16 cellular contexts compared by ENCODE assay signal in genomic region chr15:89406218-89406716, GRCh38.
DNase-seq lines count a peak whose midpoint lies in the region; ATAC-seq, FAIRE-seq and TF ChIP-seq lines count a peak whose summit lies in the region.
"Had no signal": no experiment of that assay in that cellular context is flagged by ENCODE, and none has a peak within 500 bp of the region (broad histone marks: within the 10 kb centered on the region; RNA-seq: fewer than 3 reads in every experiment).

No MANE protein-coding gene starts in this region.

- no peaks in the 10 kb centered on the region for H3K36me3 ChIP-seq in CD4-positive, CD25-positive, alpha-beta regulatory T cell (ENCODE audit: control insufficient read depth, insufficient read depth, low read length)
- H3K36me3 ChIP-seq in endothelial cell of umbilical vein (ENCODE audit: control insufficient read depth in 2 of 2, extremely low read depth in 1 of 2, insufficient read depth in 2 of 2, low read length in 2 of 2) (no peaks in the 10 kb centered on the region), psoas muscle (ENCODE audit: insufficient read depth in 1 of 2, low read depth in 1 of 2) (no peaks in the 10 kb centered on the region)
- H3K36me3 ChIP-seq: colonic mucosa, MG63, tibial artery had no signal

- peaks cover 5 to 49% (median 24%) of the 10 kb centered on the region in 4 donors for H3K4me1 Mint-ChIP-seq in CD4-positive, CD25-positive, alpha-beta regulatory T cell
- H3K4me1 Mint-ChIP-seq in HFFc6 (ENCODE audit: low read depth): peaks cover 35% of the 10 kb centered on the region

- H3K4me3 Mint-ChIP-seq in CD4-positive, CD25-positive, alpha-beta regulatory T cell: peak overlapping the region; percentile 44 to 64 (median 58)
- peak overlapping the region; percentile 78 for H3K4me3 Mint-ChIP-seq in HFFc6

- H3K4me2 ChIP-seq in endothelial cell of umbilical vein (ENCODE audit: insufficient read depth, low read length): no peak overlapping the region
- H3K4me2 ChIP-seq: SK-N-SH had no signal

- peaks cover 57% of the 10 kb centered on the region for H3K27me3 ChIP-seq in CD4-positive, CD25-positive, alpha-beta regulatory T cell (ENCODE audit: control insufficient read depth, insufficient read depth, low read length)
- H3K27me3 ChIP-seq in endothelial cell of umbilical vein (ENCODE audit: control insufficient read depth in 2 of 2, insufficient read depth in 2 of 2, low read length in 2 of 2): peaks cover 96 to 100% of the 10 kb centered on the region in 2 experiments
- peaks cover 0 to 97% (median 49%) of the 10 kb centered on the region in 3 donors for H3K27me3 ChIP-seq in psoas muscle (ENCODE audit: insufficient read depth in 3 of 3, low read length in 2 of 3)
- H3K27me3 ChIP-seq: MG63 had no signal

- no peak for FAIRE-seq in endothelial cell of umbilical vein (lab: Jason Lieb, UNC)

- H3K36me3 Mint-ChIP-seq in CD4-positive, CD25-positive, alpha-beta regulatory T cell: no peaks in the 10 kb centered on the region
- no peaks in the 10 kb centered on the region for H3K36me3 Mint-ChIP-seq in HFFc6 (ENCODE audit: low read depth)

- H3K4me3 ChIP-seq in CD4-positive, CD25-positive, alpha-beta regulatory T cell (ENCODE audit: low read depth, low read length): no peak overlapping the region
- H3K4me3 ChIP-seq in endothelial cell of umbilical vein (replicated peaks in 1 of 3; ENCODE audit: insufficient read depth in 1 of 3, low read depth in 1 of 3, low read length in 3 of 3) (no peak overlapping the region), psoas muscle (peak overlapping the region; percentile 29)
- H3K4me3 ChIP-seq: colonic mucosa, MG63 had no signal

- TF ChIP-seq CTCF in HFFc6 (IDR thresholded peaks at IDR 0.05) (no peak), endothelial cell of umbilical vein (IDR thresholded peaks at IDR 0.05; ENCODE audit: extremely low read depth in 1 of 2, insufficient read depth in 1 of 2, low read depth in 1 of 2, low read length in 2 of 2) (no peak), psoas muscle (IDR thresholded peaks at IDR 0.05) (no peak)

- no TSS peak for BruUV-seq in endothelial cell of umbilical vein (replicated peaks; lab: Mats Ljungman, UMichigan)

- no peak overlapping the region for H3K9ac ChIP-seq in endothelial cell of umbilical vein (replicated peaks; ENCODE audit: extremely low read depth, insufficient read depth, low read length)
- H3K9ac ChIP-seq: SK-N-SH had no signal

- H3K9me3 Mint-ChIP-seq in CD4-positive, CD25-positive, alpha-beta regulatory T cell: peaks cover 0 to 5% (median 0%) of the 10 kb centered on the region in 7 donors
- H3K9me3 Mint-ChIP-seq in HFFc6: no peaks in the 10 kb centered on the region
- H3K9me3 Mint-ChIP-seq: nephron had no signal

- no peak overlapping the region for H2AFZ ChIP-seq in endothelial cell of umbilical vein (ENCODE audit: low read depth, low read length)

- H3K9me3 ChIP-seq in CD4-positive, CD25-positive, alpha-beta regulatory T cell (ENCODE audit: control insufficient read depth in 2 of 2, low read length in 2 of 2): no peaks in the 10 kb centered on the region
- H3K9me3 ChIP-seq in endothelial cell of umbilical vein (replicated peaks; ENCODE audit: control insufficient read depth, insufficient read depth, low read length) (no peaks in the 10 kb centered on the region), psoas muscle (no peaks in the 10 kb centered on the region)
- H3K9me3 ChIP-seq: colonic mucosa, MG63, SK-N-SH, tibial artery had no signal

- no peak overlapping the region for H3K27ac Mint-ChIP-seq in CD4-positive, CD25-positive, alpha-beta regulatory T cell
- H3K27ac Mint-ChIP-seq in HFFc6: no peak overlapping the region
- H3K27ac Mint-ChIP-seq: nephron had no signal

- no peak overlapping the region for H3K27ac ChIP-seq in CD4-positive, CD25-positive, alpha-beta regulatory T cell (ENCODE audit: insufficient read depth, low read length, poor library complexity, severe bottlenecking)
- H3K27ac ChIP-seq in endothelial cell of umbilical vein (ENCODE audit: insufficient read depth, low read depth, low read length): no peak overlapping the region
- H3K27ac ChIP-seq in psoas muscle: no peak overlapping the region
- H3K27ac ChIP-seq: colonic mucosa, skin epidermis, tibial artery had no signal

- dilution Hi-C loops in endothelial cell of umbilical vein (cut with MboI; ENCODE audit: extremely low pct_ligation_motif_present, low sequenced_read_pairs): no loop called here

- POLR2A ChIA-PET in endothelial cell of umbilical vein (lab: Charles Lee): no interaction called here

- no peaks in the 10 kb centered on the region for H3K79me2 ChIP-seq in endothelial cell of umbilical vein (ENCODE audit: control insufficient read depth, insufficient read depth, low read length)

- peaks cover 96% of the 10 kb centered on the region for H3K27me3 Mint-ChIP-seq in CD4-positive, CD25-positive, alpha-beta regulatory T cell
- H3K27me3 Mint-ChIP-seq in HFFc6 (ENCODE audit: insufficient read depth): peaks cover 72% of the 10 kb centered on the region

- ATAC-seq in CD4-positive, CD25-positive, alpha-beta regulatory T cell (ENCODE audit: low read depth in 2 of 2): no peak
- ATAC-seq in psoas muscle (no peak), HG02884 (IDR thresholded peaks at IDR 0.05; ENCODE audit: unreplicated experiment) (no peak), HG03460 (IDR thresholded peaks at IDR 0.05; ENCODE audit: unreplicated experiment) (no peak), HG03196 (IDR thresholded peaks at IDR 0.05; ENCODE audit: unreplicated experiment) (no peak)
- ATAC-seq: left cardiac atrium had no signal

- no peak for TF ChIP-seq POLR2A in endothelial cell of umbilical vein (IDR thresholded peaks at IDR 0.05; ENCODE audit: low read depth, low read length)

- DNase-seq in CD4-positive, CD25-positive, alpha-beta regulatory T cell: no peak
- DNase-seq in HFFc6: no peak
- no peak for DNase-seq in endothelial cell of umbilical vein (ENCODE audit: low read depth, low spot score)
- no peak for DNase-seq in psoas muscle
- no peak for DNase-seq in mucosa of gallbladder (ENCODE audit: low spot score)
- DNase-seq: colonic mucosa, left cardiac atrium, MG63, NCI-H2171 treated with DMSO at 0.1 percent for 48 hours, SK-N-SH, tibial artery had no signal

- no peaks in the 10 kb centered on the region for H4K20me1 ChIP-seq in endothelial cell of umbilical vein (replicated peaks; ENCODE audit: control insufficient read depth, extremely low read depth, insufficient read depth, low read length)

- peaks cover 44% of the 10 kb centered on the region for H3K4me1 ChIP-seq in CD4-positive, CD25-positive, alpha-beta regulatory T cell (ENCODE audit: control insufficient read depth, insufficient read depth, low read length, poor library complexity, severe bottlenecking)
- H3K4me1 ChIP-seq in endothelial cell of umbilical vein (ENCODE audit: control insufficient read depth, extremely low read depth, insufficient read depth, low read length) (no peaks in the 10 kb centered on the region), psoas muscle (peaks cover 22% of the 10 kb centered on the region)

- WGBS in psoas muscle, 3 donors: 2 to 3% (median 3%) methylated on average over 39 of the region's 39 CpGs

- intact Hi-C loops in endothelial cell of umbilical vein (cut with micrococcal nuclease) (no loop called here), psoas muscle (cut with DNase I) (no loop called here)

- CTCF ChIA-PET in endothelial cell of umbilical vein (lab: Charles Lee): interaction anchor here (1.1 kb wide), 1 partner anchor 13 kb away, joined by 3 read pairs; no protein-coding TSS in a partner anchor

- no peaks in the 10 kb centered on the region for H3K9me1 ChIP-seq in endothelial cell of umbilical vein (replicated peaks; ENCODE audit: control insufficient read depth, extremely low read depth, insufficient read depth, low read length)

TF ChIP-seq in endothelial cell of umbilical vein, 7 proteins besides CTCF, POLR2A, EP300 and RAD21:
- TF ChIP-seq EZH2 (IDR thresholded peaks at IDR 0.05; ENCODE audit: borderline replicate concordance, low read depth, low read length, severe bottlenecking) (peak; percentile 80), GATA2 (IDR thresholded peaks at IDR 0.05; ENCODE audit: insufficient read depth, insufficient read length, low read depth, low read length) (no peak)
